In the genomic region with DNA sequence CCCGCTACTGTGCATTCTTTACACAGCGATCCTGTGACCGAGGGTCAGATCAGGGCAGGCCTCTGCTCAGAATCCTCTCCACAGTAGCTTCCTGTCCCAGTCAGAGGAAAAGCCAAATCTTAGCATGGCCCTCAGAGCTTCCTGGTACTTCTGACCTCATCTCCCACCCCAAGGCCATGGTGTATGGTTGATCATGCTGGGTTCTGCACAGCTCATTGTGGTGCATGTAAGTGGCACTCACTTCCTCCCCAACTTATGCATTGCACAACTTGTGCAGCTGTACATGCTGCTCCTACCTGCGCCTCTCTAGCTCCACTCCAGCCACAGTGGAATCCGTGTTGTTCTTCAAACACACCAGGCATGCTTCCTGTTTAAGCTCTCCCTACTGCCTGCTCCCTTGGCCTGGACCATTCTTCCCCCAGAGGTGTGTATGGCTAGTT, we compare ENCODE assay signal across 10 cellular contexts. TPM values are rescaled to one million over a fixed set of nuclear protein-coding genes. Genes with fewer than 3 reads are reported as not detected.
A peak's percentile ranks its signal among the peaks of the same experiment; 100 is the strongest.
DNase-seq lines count a peak whose midpoint lies in the region; ATAC-seq and TF ChIP-seq lines count a peak whose summit lies in the region.
"Had no signal": no experiment of that assay in that cellular context is flagged by ENCODE, and none has a peak within 500 bp of the region (broad histone marks: within the 10 kb centered on the region; RNA-seq: fewer than 3 reads in every experiment).

No MANE protein-coding gene starts in this region.

- TF ChIP-seq CTCF in left lung (IDR thresholded peaks at IDR 0.05): no peak

- CTCF ChIA-PET in activated CD8-positive, alpha-beta T cell treated with anti-CD3 and anti-CD28 coated beads, Interleukin-2, amount 10 ng/mL, durations not matched to agents 7 days and 5 days (lab: Charles Lee): interaction anchor here (0.6 to 4.2 kb wide), 11 partner anchors 10 to 45 kb away, joined by 3 to 18 read pairs (median 4); no protein-coding TSS in a partner anchor

- no peaks in the 10 kb centered on the region for H3K9me3 ChIP-seq in left lung

- no peaks in the 10 kb centered on the region for H3K36me3 ChIP-seq in left lung

- H3K9me3 Mint-ChIP-seq in activated CD8-positive, alpha-beta T cell treated with anti-CD3 and anti-CD28 coated beads, Interleukin-2, amount 10 ng/mL, durations not matched to agents 7 days and 5 days (ENCODE audit: insufficient read depth): no peaks in the 10 kb centered on the region

- peak overlapping the region; percentile 36 for H3K4me3 Mint-ChIP-seq in activated CD8-positive, alpha-beta T cell treated with anti-CD3 and anti-CD28 coated beads, Interleukin-2, amount 10 ng/mL, durations not matched to agents 7 days and 5 days

- peaks cover 82% of the 10 kb centered on the region for H3K4me1 Mint-ChIP-seq in activated CD8-positive, alpha-beta T cell treated with anti-CD3 and anti-CD28 coated beads, Interleukin-2, amount 10 ng/mL, durations not matched to agents 7 days and 5 days (ENCODE audit: low read depth)

- H3K4me3 ChIP-seq in left lung: no peak overlapping the region

- no peaks in the 10 kb centered on the region for H3K27me3 ChIP-seq in left lung

- ATAC-seq in HG02610 (IDR thresholded peaks at IDR 0.05; ENCODE audit: unreplicated experiment) (peak; percentile 40), left lung (peak; percentile 83), HG02798 (IDR thresholded peaks at IDR 0.05; ENCODE audit: poor library complexity, unreplicated experiment) (no peak), HG03378 (IDR thresholded peaks at IDR 0.05; ENCODE audit: unreplicated experiment) (no peak)
- ATAC-seq in activated CD8-positive, alpha-beta T cell treated with anti-CD3 and anti-CD28 coated beads, Interleukin-2, amount 10 ng/mL, durations not matched to agents 7 days and 5 days: peak; percentile 94
- ATAC-seq: HCT116 had no signal

- peak overlapping the region in 1 of 2 donors; percentile 3 for H3K27ac ChIP-seq in left lung

- intact Hi-C loops in left lung (cut with DNase I): no loop called here

- H3K27me3 Mint-ChIP-seq in activated CD8-positive, alpha-beta T cell treated with anti-CD3 and anti-CD28 coated beads, Interleukin-2, amount 10 ng/mL, durations not matched to agents 7 days and 5 days (ENCODE audit: low read depth): no peaks in the 10 kb centered on the region

- DNase-seq in CD1c-positive myeloid dendritic cell (ENCODE audit: extremely low spot score) (peak; percentile 42), left lung (peak in 1 of 2 donors; percentile 57), NCI-H226 (no peak), NCI-H1417 treated with DMSO at 0.1 percent for 48 hours (lab: John Stamatoyannopoulos, UW) (no peak)
- DNase-seq in activated CD8-positive, alpha-beta T cell treated with anti-CD3 and anti-CD28 coated beads, Interleukin-2, amount 10 ng/mL, durations not matched to agents 7 days and 5 days: peak; percentile 79
- DNase-seq: NCI-H526 treated with DMSO at 0.1 percent for 48 hours had no signal

- POLR2A ChIA-PET in activated CD8-positive, alpha-beta T cell treated with anti-CD3 and anti-CD28 coated beads, Interleukin-2, amount 10 ng/mL, durations not matched to agents 7 days and 5 days (lab: Charles Lee): interaction anchor here (0.8 kb wide), 1 partner anchor 165 kb away, joined by 3 read pairs; a partner anchor contains a TSS

- peaks cover 6 to 34% of the 10 kb centered on the region in 2 donors for H3K4me1 ChIP-seq in left lung

- H3K36me3 Mint-ChIP-seq in activated CD8-positive, alpha-beta T cell treated with anti-CD3 and anti-CD28 coated beads, Interleukin-2, amount 10 ng/mL, durations not matched to agents 7 days and 5 days (ENCODE audit: low read depth): peaks cover 33% of the 10 kb centered on the region

- H3K27ac Mint-ChIP-seq in activated CD8-positive, alpha-beta T cell treated with anti-CD3 and anti-CD28 coated beads, Interleukin-2, amount 10 ng/mL, durations not matched to agents 7 days and 5 days: peak overlapping the region; percentile 89

RNA-seq across cellular contexts. Expression of a gene that starts 20.3 kb away (rescaled TPM):
- total RNA-seq in activated CD8-positive, alpha-beta T cell treated with anti-CD3 and anti-CD28 coated beads, Interleukin-2, amount 10 ng/mL, durations not matched to agents 7 days and 5 days: 10 to 100 TPM; 41.1 to 53.5 TPM
- 10 to 100 TPM; 21.9 to 31.6 TPM for total RNA-seq in left lung

Comparison
In these comparisons a context has a peak if more than half of its experiments do, and no peak if none do; other contexts are left out.
1. DNase-seq: peak in CD1c-positive myeloid dendritic cell (single experiment) and activated CD8-positive, alpha-beta T cell treated with anti-CD3 and anti-CD28 coated beads, Interleukin-2, amount 10 ng/mL, durations not matched to agents 7 days and 5 days (single experiment); none in NCI-H226 (single experiment) and NCI-H1417 treated with DMSO at 0.1 percent for 48 hours (single experiment).
2. ATAC-seq: peak in HG02610 (single experiment), activated CD8-positive, alpha-beta T cell treated with anti-CD3 and anti-CD28 coated beads, Interleukin-2, amount 10 ng/mL, durations not matched to agents 7 days and 5 days (single experiment) and left lung (single experiment); none in HG02798 (single experiment) and HG03378 (single experiment).